12 cellular contexts compared by ENCODE assay signal in the genomic region with DNA sequence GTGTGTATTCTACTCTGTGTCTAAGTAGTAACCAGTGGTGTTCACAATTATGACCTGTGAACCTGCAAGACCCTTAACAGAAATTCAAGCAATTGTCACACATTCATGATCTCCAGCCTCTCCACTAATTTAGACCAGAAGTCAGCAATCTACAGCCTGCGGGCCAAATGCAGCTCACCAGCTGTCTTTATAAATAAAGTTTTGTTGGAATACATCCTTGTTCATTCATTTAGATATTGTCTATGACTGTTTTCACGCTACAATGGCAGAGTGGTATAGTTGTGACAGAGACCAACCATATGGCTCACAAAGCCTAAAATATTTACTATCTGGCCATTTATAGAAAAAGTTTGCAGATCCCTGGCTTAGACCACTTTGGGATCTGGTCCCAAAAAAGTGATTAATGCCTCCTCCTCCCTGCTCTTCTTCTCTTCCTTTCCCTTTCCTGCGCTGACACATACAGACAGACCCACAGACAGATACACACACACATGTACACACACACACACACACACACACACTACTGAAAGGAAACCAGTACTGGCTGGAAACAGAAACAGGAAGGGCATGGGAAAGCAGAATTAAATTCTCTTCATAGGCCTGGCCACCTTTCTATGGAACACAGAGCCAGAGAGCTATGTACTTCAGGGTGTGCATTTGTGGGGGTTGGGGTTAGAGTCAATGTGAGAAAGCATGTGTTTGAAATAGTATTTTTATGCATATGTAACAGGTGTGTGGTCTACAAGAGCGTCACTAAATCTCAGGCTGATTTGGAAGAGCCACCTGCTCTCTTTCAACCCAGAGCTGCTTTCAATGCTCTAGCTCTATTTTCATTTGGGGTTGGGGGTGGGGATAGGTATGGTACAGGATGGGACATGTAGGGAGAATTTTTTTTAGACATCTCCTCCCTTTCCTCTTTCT. TPM values are rescaled to one million over a fixed set of nuclear protein-coding genes. Genes with fewer than 3 reads are reported as not detected.
A peak's percentile ranks its signal among the peaks of the same experiment; 100 is the strongest.
DNase-seq lines count a peak whose midpoint lies in the region; ATAC-seq lines count a peak whose summit lies in the region.
"Had no signal": no experiment of that assay in that cellular context is flagged by ENCODE, and none has a peak within 500 bp of the region (broad histone marks: within the 10 kb centered on the region; RNA-seq: fewer than 3 reads in every experiment).

No MANE protein-coding gene starts in this region.

- ATAC-seq in GM19023 (IDR thresholded peaks at IDR 0.05; ENCODE audit: unreplicated experiment), result peak; percentile 77

- DNase-seq in HCEC 1CT (peak; percentile 3), HT1080 (ENCODE audit: low read depth) (peak; percentile 32), medulla oblongata (ENCODE audit: extremely low spot score) (peak; percentile 1), CD1c-positive myeloid dendritic cell (ENCODE audit: extremely low spot score) (no peak), glomerular visceral epithelial cell (ENCODE audit: extremely low spot score) (no peak), SIG-M5 (lab: John Stamatoyannopoulos, UW) (no peak)
- DNase-seq in activated CD4-positive, CD25-positive, alpha-beta regulatory T cell (lab: John Stamatoyannopoulos, UW), result no peak
- DNase-seq: activated effector memory CD4-positive, alpha-beta T cell treated with Interleukin-2 at 50 U/mL for 16 hours; EL; stimulated activated naive CD4-positive, alpha-beta T cell treated with Interleukin-2 at 50 U/mL for 16 hours; T-helper 9 cell had no signal

RNA-seq across cellular contexts. Expression of gene TMEM164, which starts 49.7 kb away (rescaled TPM):
- 18.8 and 26.7 TPM in 2 replicates for total RNA-seq in HT1080 (2014; rRNA removed; shearing (Covaris generic))
- 17.6 and 20.2 TPM in 2 replicates for polyA plus RNA-seq in HT1080 (2015; cell fraction: cytosol; rRNA removed)
- polyA plus RNA-seq in HT1080 (2015; cell fraction: nucleus; rRNA removed), result 20.5 and 22.6 TPM in 2 replicates

Comparison
In these comparisons a context has a peak if more than half of its experiments do, and no peak if none do; other contexts are left out.
1. DNase-seq: peak in HCEC 1CT (single experiment), HT1080 (single experiment) and medulla oblongata (single experiment); none in CD1c-positive myeloid dendritic cell (single experiment), glomerular visceral epithelial cell (single experiment), activated CD4-positive, CD25-positive, alpha-beta regulatory T cell (0 of 4) and SIG-M5 (single experiment).